Comparison of ENCODE assay signal across 39 cellular contexts in the genomic region with DNA sequence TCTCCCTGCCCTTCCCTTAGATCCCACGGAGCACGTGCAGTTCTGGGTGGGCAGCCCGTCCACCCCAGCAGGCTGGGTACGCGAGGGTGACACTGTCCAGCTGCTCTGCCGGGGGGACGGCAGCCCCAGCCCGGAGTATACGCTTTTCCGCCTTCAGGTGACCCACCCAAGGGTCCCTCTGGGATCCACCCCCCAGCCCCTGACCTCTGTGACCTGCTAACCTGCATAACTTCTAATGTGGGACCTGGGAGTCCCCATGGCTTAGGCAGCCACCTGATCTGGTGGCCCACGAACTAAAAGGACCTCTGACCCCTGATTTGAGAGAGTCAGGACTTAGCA. TPM values are rescaled to one million over a fixed set of nuclear protein-coding genes. Genes with fewer than 3 reads are reported as not detected.
"Had no signal": no experiment of that assay in that cellular context is flagged by ENCODE, and none has a peak within 500 bp of the region (broad histone marks: within the 10 kb centered on the region; RNA-seq: fewer than 3 reads in every experiment).

No MANE protein-coding gene starts in this region.

- DNase-seq: activated B cell treated with CpG ODN at 0.5 μM for 24 hours; activated CD4-positive, alpha-beta memory T cell treated with anti-CD3 and anti-CD28 coated beads, Interleukin-2, amount 10 ng/mL, durations not matched to agents 7 days and 5 days; activated CD4-positive, alpha-beta T cell treated with anti-CD3 and anti-CD28 coated beads for 1 hour; activated CD4-positive, alpha-beta T cell treated with anti-CD3 and anti-CD28 coated beads for 48 hours; activated CD8-positive, alpha-beta memory T cell treated with anti-CD3 and anti-CD28 coated beads for 24 hours; activated CD8-positive, alpha-beta memory T cell treated with anti-CD3 and anti-CD28 coated beads, Interleukin-2, amount 10 ng/mL, durations not matched to agents 7 days and 5 days; activated CD8-positive, alpha-beta memory T cell treated with anti-CD3 and anti-CD28 coated beads, Interleukin-2, amount 50 U/mL, for 48 hours; activated effector memory CD4-positive, alpha-beta T cell treated with anti-CD3 and anti-CD28 coated beads, Interleukin-2, amount 50 U/mL, for 16 hours; activated naive CD4-positive, alpha-beta T cell; activated naive CD4-positive, alpha-beta T cell treated with anti-CD3 and anti-CD28 coated beads, Interleukin-2, amount 50 U/mL, for 16 hours; activated naive CD8-positive, alpha-beta T cell treated with anti-CD3 and anti-CD28 coated beads, Interleukin-2, amount 10 ng/mL, durations not matched to agents 7 days and 5 days; activated T-cell treated with anti-CD3 and anti-CD28 coated beads, Interleukin-2, amount 50 U/mL, for 48 hours; adrenal gland; caudate nucleus; cerebellar nuclear complex; Kasumi-1; KG1; MG63; NCI-H1048; NCI-H1105 treated with DMSO at 0.1 percent for 48 hours; NCI-H1436; NCI-H1694; NCI-H2029; NCI-H510A; NCI-H526; NCI-H748 treated with DMSO at 0.1 percent for 48 hours; NK-92 treated with Interleukin-12 subunit alpha and Interleukin-12 subunit beta, amount 100 ng/mL, for 24 hours; PC-3; Peyer's patch; RPMI8226; SIG-M5; SW 1271; T-helper 1 cell; T-helper 2 cell; T-helper 9 cell had no signal

- H3K36me3 ChIP-seq: MG63, Peyer's patch had no signal

- H3K27me3 ChIP-seq: adrenal gland, MG63, Peyer's patch had no signal

- H3K36me3 Mint-ChIP-seq: activated CD8-positive, alpha-beta memory T cell treated with anti-CD3 and anti-CD28 coated beads, Interleukin-2, amount 10 ng/mL, durations not matched to agents 7 days and 5 days; activated naive CD8-positive, alpha-beta T cell treated with anti-CD3 and anti-CD28 coated beads, Interleukin-2, amount 10 ng/mL, durations not matched to agents 7 days and 5 days had no signal

- H3K9me3 ChIP-seq: adrenal gland, MG63, Peyer's patch had no signal

- ATAC-seq: activated CD8-positive, alpha-beta memory T cell treated with anti-CD3 and anti-CD28 coated beads, Interleukin-2, amount 10 ng/mL, durations not matched to agents 7 days and 5 days; activated T-helper 17 cell treated with anti-CD3 and anti-CD28 coated beads, Interleukin-2, amount 50 U/mL, for 72 hours; PC-3; Right ventricle myocardium inferior had no signal

- H3K4me3 Mint-ChIP-seq: activated B cell treated with CpG ODN at 0.5 μM for 24 hours; activated CD4-positive, alpha-beta memory T cell treated with anti-CD3 and anti-CD28 coated beads, Interleukin-2, amount 10 ng/mL, durations not matched to agents 7 days and 5 days; activated CD8-positive, alpha-beta memory T cell treated with anti-CD3 and anti-CD28 coated beads, Interleukin-2, amount 10 ng/mL, durations not matched to agents 7 days and 5 days; activated naive CD8-positive, alpha-beta T cell treated with anti-CD3 and anti-CD28 coated beads, Interleukin-2, amount 10 ng/mL, durations not matched to agents 7 days and 5 days; activated T-helper 17 cell treated with anti-CD3 and anti-CD28 coated beads, Interleukin-2, amount 50 U/mL, for 72 hours had no signal

- H3K27ac ChIP-seq: adrenal gland, Peyer's patch, VCaP had no signal

- H3K9me3 Mint-ChIP-seq: activated B cell treated with CpG ODN at 0.5 μM for 24 hours; activated CD4-positive, alpha-beta memory T cell treated with anti-CD3 and anti-CD28 coated beads, Interleukin-2, amount 10 ng/mL, durations not matched to agents 7 days and 5 days; activated naive CD8-positive, alpha-beta T cell treated with anti-CD3 and anti-CD28 coated beads, Interleukin-2, amount 10 ng/mL, durations not matched to agents 7 days and 5 days; activated T-helper 17 cell treated with anti-CD3 and anti-CD28 coated beads, Interleukin-2, amount 50 U/mL, for 72 hours had no signal

- H3K4me1 Mint-ChIP-seq: activated CD4-positive, alpha-beta memory T cell treated with anti-CD3 and anti-CD28 coated beads, Interleukin-2, amount 10 ng/mL, durations not matched to agents 7 days and 5 days; activated CD8-positive, alpha-beta memory T cell treated with anti-CD3 and anti-CD28 coated beads, Interleukin-2, amount 10 ng/mL, durations not matched to agents 7 days and 5 days; activated naive CD8-positive, alpha-beta T cell treated with anti-CD3 and anti-CD28 coated beads, Interleukin-2, amount 10 ng/mL, durations not matched to agents 7 days and 5 days; activated T-helper 17 cell treated with anti-CD3 and anti-CD28 coated beads, Interleukin-2, amount 50 U/mL, for 72 hours had no signal

- H3K4me3 ChIP-seq: adrenal gland, MG63, Peyer's patch had no signal

- H3K27ac Mint-ChIP-seq: activated B cell treated with CpG ODN at 0.5 μM for 24 hours; activated CD4-positive, alpha-beta memory T cell treated with anti-CD3 and anti-CD28 coated beads, Interleukin-2, amount 10 ng/mL, durations not matched to agents 7 days and 5 days; activated CD8-positive, alpha-beta memory T cell treated with anti-CD3 and anti-CD28 coated beads, Interleukin-2, amount 10 ng/mL, durations not matched to agents 7 days and 5 days; activated naive CD8-positive, alpha-beta T cell treated with anti-CD3 and anti-CD28 coated beads, Interleukin-2, amount 10 ng/mL, durations not matched to agents 7 days and 5 days; activated T-helper 17 cell treated with anti-CD3 and anti-CD28 coated beads, Interleukin-2, amount 50 U/mL, for 72 hours; brain had no signal

RNA-seq across cellular contexts. Expression of a gene that starts 5.2 kb away (rescaled TPM):
- total RNA-seq: activated B cell treated with CpG ODN at 0.5 μM for 24 hours; activated CD4-positive, alpha-beta memory T cell treated with anti-CD3 and anti-CD28 coated beads, Interleukin-2, amount 10 ng/mL, durations not matched to agents 7 days and 5 days; activated CD8-positive, alpha-beta memory T cell treated with anti-CD3 and anti-CD28 coated beads, Interleukin-2, amount 10 ng/mL, durations not matched to agents 7 days and 5 days; activated naive CD8-positive, alpha-beta T cell treated with anti-CD3 and anti-CD28 coated beads, Interleukin-2, amount 10 ng/mL, durations not matched to agents 7 days and 5 days; activated T-helper 17 cell treated with anti-CD3 and anti-CD28 coated beads, Interleukin-2, amount 50 U/mL, for 72 hours had no signal

RNA-seq across cellular contexts. Expression of a gene that starts 36.4 kb away (rescaled TPM):
- total RNA-seq: activated B cell treated with CpG ODN at 0.5 μM for 24 hours; activated CD4-positive, alpha-beta memory T cell treated with anti-CD3 and anti-CD28 coated beads, Interleukin-2, amount 10 ng/mL, durations not matched to agents 7 days and 5 days; activated CD8-positive, alpha-beta memory T cell treated with anti-CD3 and anti-CD28 coated beads, Interleukin-2, amount 10 ng/mL, durations not matched to agents 7 days and 5 days; activated naive CD8-positive, alpha-beta T cell treated with anti-CD3 and anti-CD28 coated beads, Interleukin-2, amount 10 ng/mL, durations not matched to agents 7 days and 5 days; activated T-helper 17 cell treated with anti-CD3 and anti-CD28 coated beads, Interleukin-2, amount 50 U/mL, for 72 hours; Right ventricle myocardium inferior had no signal
